Comparison of ENCODE assay signal across 1 cellular context in the genomic region with DNA sequence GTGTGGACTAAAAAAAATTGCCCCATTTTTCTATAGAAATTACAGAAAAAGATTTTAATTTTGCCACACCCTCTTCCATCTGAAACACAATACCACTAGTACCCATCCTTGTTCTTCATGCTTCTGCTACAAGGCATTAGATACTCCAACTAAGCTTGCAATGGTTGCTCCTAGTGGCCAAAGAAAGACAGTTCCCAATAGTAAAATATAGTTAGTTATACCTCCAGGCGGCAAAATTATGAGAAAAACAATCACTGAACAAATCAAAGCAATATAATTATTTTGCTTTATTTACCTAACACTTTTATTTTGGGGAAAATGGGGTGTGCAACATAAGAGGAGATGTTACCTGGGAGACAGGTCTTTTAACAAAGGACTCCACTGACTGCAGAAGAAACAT.
TF ChIP-seq lines count a peak whose summit lies in the region.

No MANE protein-coding gene starts in this region.

TF ChIP-seq in GM23338, 12 proteins besides CTCF, POLR2A, EP300 and RAD21 (continued from another document):
- no peak for TF ChIP-seq NANOG (IDR thresholded peaks at IDR 0.05; ENCODE audit: borderline replicate concordance)
- no peak for TF ChIP-seq ZNF114 (CRISPR knock-in tag; IDR thresholded peaks at IDR 0.05)
- no peak for TF ChIP-seq EZH2phosphoT487 (IDR thresholded peaks at IDR 0.05; ENCODE audit: unreplicated experiment)
- no peak for TF ChIP-seq ZNF331 (CRISPR knock-in tag; IDR thresholded peaks at IDR 0.05; ENCODE audit: low read depth)
- TF ChIP-seq STAT1 (IDR thresholded peaks at IDR 0.05; ENCODE audit: unreplicated experiment): no peak
- TF ChIP-seq, protein P1, sequence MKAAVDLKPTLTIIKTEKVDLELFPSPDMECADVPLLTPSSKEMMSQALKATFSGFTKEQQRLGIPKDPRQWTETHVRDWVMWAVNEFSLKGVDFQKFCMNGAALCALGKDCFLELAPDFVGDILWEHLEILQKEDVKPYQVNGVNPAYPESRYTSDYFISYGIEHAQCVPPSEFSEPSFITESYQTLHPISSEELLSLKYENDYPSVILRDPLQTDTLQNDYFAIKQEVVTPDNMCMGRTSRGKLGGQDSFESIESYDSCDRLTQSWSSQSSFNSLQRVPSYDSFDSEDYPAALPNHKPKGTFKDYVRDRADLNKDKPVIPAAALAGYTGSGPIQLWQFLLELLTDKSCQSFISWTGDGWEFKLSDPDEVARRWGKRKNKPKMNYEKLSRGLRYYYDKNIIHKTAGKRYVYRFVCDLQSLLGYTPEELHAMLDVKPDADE (IDR thresholded peaks at IDR 0.05): no peak
TF ChIP-seq in GM23338: peak in this region for 0.
